In genomic region chr17:1123397-1124237, GRCh38 we compare ENCODE assay signal across 9 cellular contexts. TPM values are rescaled to one million over a fixed set of nuclear protein-coding genes. Genes with fewer than 3 reads are reported as not detected.
A peak's percentile ranks its signal among the peaks of the same experiment; 100 is the strongest.
DNase-seq lines count a peak whose midpoint lies in the region; ATAC-seq and TF ChIP-seq lines count a peak whose summit lies in the region.
"Had no signal": no experiment of that assay in that cellular context is flagged by ENCODE, and none has a peak within 500 bp of the region (broad histone marks: within the 10 kb centered on the region; RNA-seq: fewer than 3 reads in every experiment).

No MANE protein-coding gene starts in this region.

- no peaks in the 10 kb centered on the region for H3K9me2 ChIP-seq in PC-3 (replicated peaks; ENCODE audit: low read length)

- no peaks in the 10 kb centered on the region for H4K20me1 ChIP-seq in PC-3 (ENCODE audit: low read length)

- no peaks in the 10 kb centered on the region for H3K79me2 ChIP-seq in PC-3 (ENCODE audit: low read length)

- H3K27me3 ChIP-seq in PC-3 (ENCODE audit: low read length): no peaks in the 10 kb centered on the region

- peak; percentile 6 for ATAC-seq in Right ventricle myocardium superior (ENCODE audit: poor library complexity)
- no peak for ATAC-seq in left cardiac atrium
- ATAC-seq in PC-3: no peak
- ATAC-seq in HG02763 (IDR thresholded peaks at IDR 0.05; ENCODE audit: unreplicated experiment): no peak

- DNase-seq in Right ventricle myocardium superior (no peak), left cardiac atrium (no peak), PC-3 (no peak), iPS-NIHi11 (ENCODE audit: low spot score) (peak; percentile 51), GM19240 (ENCODE audit: insufficient read length, low spot score) (no peak), medulla oblongata (ENCODE audit: extremely low spot score) (no peak)
- DNase-seq: foreskin melanocyte had no signal

- no TSS peak for BruUV-seq in PC-3 (replicated peaks; lab: Mats Ljungman, UMichigan)

- no peak for TF ChIP-seq CTCF in PC-3 (conservative IDR thresholded peaks at IDR 0.05; ENCODE audit: low read depth, low read length)

- H3K9me3 ChIP-seq in PC-3 (ENCODE audit: low read length): no peaks in the 10 kb centered on the region

- peaks cover 8% of the 10 kb centered on the region for H3K4me1 ChIP-seq in PC-3 (ENCODE audit: insufficient read depth, low read length)
- no peaks in the 10 kb centered on the region for H3K4me1 ChIP-seq in urinary bladder (ENCODE audit: insufficient read depth)

- H3K36me3 ChIP-seq in PC-3 (ENCODE audit: low read depth, low read length) (no peaks in the 10 kb centered on the region), urinary bladder (ENCODE audit: insufficient read depth) (no peaks in the 10 kb centered on the region)

- intact Hi-C loops in Right ventricle myocardium superior (cut with DNase I) (loop anchor here (1.0 to 10.0 kb wide), 3 partner anchors 23 to 131 kb away; no protein-coding TSS in a partner anchor), left cardiac atrium (cut with DNase I) (loop anchor here (2.0 to 10.0 kb wide), 3 partner anchors 63 to 211 kb away; no protein-coding TSS in a partner anchor), PC-3 (cut with micrococcal nuclease) (loop anchor here (2.0 kb wide), 1 partner anchor 63 kb away; no protein-coding TSS in a partner anchor)

- CTCF ChIA-PET in PC-3 (lab: Charles Lee): interaction anchor here (2.3 kb wide), 1 partner anchor 65 kb away, joined by 20 read pairs; no protein-coding TSS in a partner anchor

- WGBS in urinary bladder: 66% methylated on average over 39 of the region's 39 CpGs

- no peak overlapping the region for H3K9ac ChIP-seq in PC-3 (ENCODE audit: low read length)

- H3K4me2 ChIP-seq in PC-3 (ENCODE audit: low read length): peak overlapping the region; percentile 64; the same call in 1 of the 2 replicates

- H3K4me3 ChIP-seq in PC-3 (ENCODE audit: low read length): no peak overlapping the region
- no peak overlapping the region for H3K4me3 ChIP-seq in urinary bladder (ENCODE audit: low read depth, low read length)

- no peak overlapping the region for H3K27ac ChIP-seq in PC-3 (ENCODE audit: low read length)
- H3K27ac ChIP-seq in urinary bladder (ENCODE audit: low read depth): peak overlapping the region; percentile 30

- peak overlapping the region; percentile 78 for H2AFZ ChIP-seq in PC-3 (ENCODE audit: low read length)

- POLR2A ChIA-PET in PC-3 (lab: Charles Lee; ENCODE audit: unreplicated experiment): no interaction called here

- H3F3A ChIP-seq in PC-3 (ENCODE audit: low read length, unreplicated experiment): no peaks in the 10 kb centered on the region

RNA-seq across cellular contexts. Expression of gene ABR, which starts 56.2 kb away (rescaled TPM):
- total RNA-seq in Right ventricle myocardium superior (128 TPM), left cardiac atrium (100 to 1,000 TPM; 118 to 132 TPM), PC-3 (2014; rRNA removed) (35.4 and 58.5 TPM in 2 replicates), urinary bladder (37.1 TPM)
- polyA plus RNA-seq in urinary bladder: 53.9 TPM
